ENCODE assay signal across 1 cellular context in the genomic region with DNA sequence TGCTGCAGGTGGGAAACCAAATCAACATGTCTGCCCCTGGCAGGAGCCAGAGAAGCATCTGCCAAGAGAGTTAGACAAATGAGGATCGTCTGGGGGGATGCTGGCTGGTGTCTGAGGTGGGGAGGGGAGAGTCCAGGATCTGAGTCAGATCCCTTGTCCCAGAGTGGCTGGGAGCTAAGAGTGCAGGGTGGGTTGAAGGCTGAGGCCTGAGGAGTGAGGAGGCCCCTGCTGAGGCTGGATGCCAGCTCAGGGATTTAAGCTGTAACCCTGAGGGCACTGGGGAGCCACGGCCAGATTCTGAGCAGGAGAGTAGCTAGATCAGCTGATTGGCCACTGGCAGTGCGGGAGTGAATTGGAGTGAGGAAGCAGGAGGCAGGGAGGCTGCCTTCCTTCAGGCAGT.
TF ChIP-seq lines count a peak whose summit lies in the region.

No MANE protein-coding gene starts in this region.

TF ChIP-seq in H1, 55 proteins besides CTCF, POLR2A, EP300 and RAD21:
- TF ChIP-seq SRF (IDR thresholded peaks at IDR 0.05; ENCODE audit: low read depth, low read length) (no peak), EGR1 (IDR thresholded peaks at IDR 0.05; ENCODE audit: borderline replicate concordance, low read depth, low read length) (no peak), TAF7 (optimal IDR thresholded peaks at IDR 0.05; ENCODE audit: borderline replicate concordance, low read depth, low read length) (no peak), ASH2L (IDR thresholded peaks at IDR 0.05; ENCODE audit: low read length) (no peak), KDM1A (IDR thresholded peaks at IDR 0.05; ENCODE audit: borderline replicate concordance, low read length) (no peak), BACH1 (IDR thresholded peaks at IDR 0.05; ENCODE audit: low read length) (no peak), KDM4A (IDR thresholded peaks at IDR 0.05; ENCODE audit: low read depth, low read length, severe bottlenecking) (no peak), TCF12 (IDR thresholded peaks at IDR 0.05; ENCODE audit: low read depth, low read length) (no peak), SP1 (IDR thresholded peaks at IDR 0.05; ENCODE audit: low read depth, low read length) (no peak), CHD1 (IDR thresholded peaks at IDR 0.05; ENCODE audit: low read depth, low read length) (no peak), SP2 (IDR thresholded peaks at IDR 0.05; ENCODE audit: low read length) (no peak), CREB1 (IDR thresholded peaks at IDR 0.05) (no peak)
- TF ChIP-seq, protein P1, sequence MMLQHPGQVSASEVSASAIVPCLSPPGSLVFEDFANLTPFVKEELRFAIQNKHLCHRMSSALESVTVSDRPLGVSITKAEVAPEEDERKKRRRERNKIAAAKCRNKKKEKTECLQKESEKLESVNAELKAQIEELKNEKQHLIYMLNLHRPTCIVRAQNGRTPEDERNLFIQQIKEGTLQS (IDR thresholded peaks at IDR 0.05; ENCODE audit: insufficient read depth, low read depth, low read length): no peak
- TF ChIP-seq, protein P2, sequence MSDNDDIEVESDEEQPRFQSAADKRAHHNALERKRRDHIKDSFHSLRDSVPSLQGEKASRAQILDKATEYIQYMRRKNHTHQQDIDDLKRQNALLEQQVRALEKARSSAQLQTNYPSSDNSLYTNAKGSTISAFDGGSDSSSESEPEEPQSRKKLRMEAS (IDR thresholded peaks at IDR 0.05): no peak
- TF ChIP-seq, protein P3, sequence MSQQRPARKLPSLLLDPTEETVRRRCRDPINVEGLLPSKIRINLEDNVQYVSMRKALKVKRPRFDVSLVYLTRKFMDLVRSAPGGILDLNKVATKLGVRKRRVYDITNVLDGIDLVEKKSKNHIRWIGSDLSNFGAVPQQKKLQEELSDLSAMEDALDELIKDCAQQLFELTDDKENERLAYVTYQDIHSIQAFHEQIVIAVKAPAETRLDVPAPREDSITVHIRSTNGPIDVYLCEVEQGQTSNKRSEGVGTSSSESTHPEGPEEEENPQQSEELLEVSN (IDR thresholded peaks at IDR 0.05): no peak
